10 cellular contexts compared by ENCODE assay signal in the genomic region with DNA sequence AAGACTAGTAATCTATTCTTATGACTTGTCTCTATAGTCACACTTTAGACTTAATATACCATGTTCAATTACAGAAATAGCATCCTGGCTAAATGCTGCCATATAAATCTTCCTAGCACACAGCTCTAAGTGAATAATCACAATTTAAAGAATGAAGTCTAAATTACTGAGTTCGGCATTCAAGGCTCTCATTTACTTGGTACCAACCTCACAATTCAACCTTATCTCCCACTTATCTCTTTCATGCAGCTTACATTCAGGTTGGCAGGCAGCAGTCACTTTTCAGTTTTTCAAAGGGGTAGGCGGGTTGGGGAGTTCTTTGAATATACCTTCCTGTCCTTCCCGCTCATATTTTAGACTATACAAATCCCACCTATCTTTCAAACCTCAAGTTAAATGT. TPM values are rescaled to one million over a fixed set of nuclear protein-coding genes. Genes with fewer than 3 reads are reported as not detected.
DNase-seq lines count a peak whose midpoint lies in the region; ATAC-seq, FAIRE-seq and TF ChIP-seq lines count a peak whose summit lies in the region.
"Had no signal": no experiment of that assay in that cellular context is flagged by ENCODE, and none has a peak within 500 bp of the region (broad histone marks: within the 10 kb centered on the region; RNA-seq: fewer than 3 reads in every experiment).

No MANE protein-coding gene starts in this region.

- peak overlapping the region; percentile 90 for H3K4me2 ChIP-seq in astrocyte (ENCODE audit: low read length)

- H3K9me3 Mint-ChIP-seq in astrocyte (ENCODE audit: unreplicated experiment), result no peaks in the 10 kb centered on the region

- TF ChIP-seq CTCF in cardiac muscle cell (IDR thresholded peaks at IDR 0.05; ENCODE audit: low read depth, low read length) (no peak), astrocyte (IDR thresholded peaks at IDR 0.05; ENCODE audit: insufficient read depth, low read depth, low read length) (no peak), lower lobe of right lung (IDR thresholded peaks at IDR 0.05) (no peak), upper lobe of right lung (IDR thresholded peaks at IDR 0.05) (no peak)

- H3K9me3 ChIP-seq in cardiac muscle cell (ENCODE audit: low read depth) (no peaks in the 10 kb centered on the region), astrocyte (ENCODE audit: insufficient read depth, low read depth, low read length) (no peaks in the 10 kb centered on the region), lower lobe of right lung (no peaks in the 10 kb centered on the region), upper lobe of right lung (no peaks in the 10 kb centered on the region)

- H3K4me3 ChIP-seq in cardiac muscle cell, result peak overlapping the region; percentile 76
- peak overlapping the region; percentile 98 for H3K4me3 ChIP-seq in astrocyte (ENCODE audit: insufficient read depth, low read depth, low read length)
- H3K4me3 ChIP-seq in lower lobe of right lung, result peak overlapping the region; percentile 63
- H3K4me3 ChIP-seq in upper lobe of right lung, result peak overlapping the region; percentile 78

- H3K27ac ChIP-seq in cardiac muscle cell (peak overlapping the region; percentile 96), astrocyte (ENCODE audit: low read depth, low read length) (peak overlapping the region; percentile 99), lower lobe of right lung (peak overlapping the region; percentile 96), upper lobe of right lung (no peak overlapping the region)

- no peak overlapping the region for H2AFZ ChIP-seq in astrocyte (ENCODE audit: low read depth, low read length)

- H3K4me3 Mint-ChIP-seq in astrocyte (ENCODE audit: unreplicated experiment), result peak overlapping the region; percentile 100

- H4K20me1 ChIP-seq in astrocyte (ENCODE audit: insufficient read depth, low read length), result peaks cover 15% of the 10 kb centered on the region

- peaks cover 13% of the 10 kb centered on the region for H3K4me1 Mint-ChIP-seq in astrocyte (ENCODE audit: low read depth, unreplicated experiment)

- H3K36me3 Mint-ChIP-seq in astrocyte (ENCODE audit: low read depth, unreplicated experiment), result peaks cover 4% of the 10 kb centered on the region

- H3K79me2 ChIP-seq in astrocyte (ENCODE audit: insufficient read depth, low read length), result peaks cover 53% of the 10 kb centered on the region

- H3K36me3 ChIP-seq in cardiac muscle cell (peaks cover 22% of the 10 kb centered on the region), astrocyte (ENCODE audit: insufficient read depth, low read length) (peaks cover 22% of the 10 kb centered on the region), lower lobe of right lung (peaks cover 37% of the 10 kb centered on the region), upper lobe of right lung (peaks cover 38% of the 10 kb centered on the region)

- H3K27ac Mint-ChIP-seq in astrocyte (ENCODE audit: unreplicated experiment), result peak overlapping the region; percentile 42

- peak overlapping the region; percentile 99 for H3K9ac ChIP-seq in astrocyte (ENCODE audit: low read length)

- no peaks in the 10 kb centered on the region for H3K27me3 Mint-ChIP-seq in astrocyte (ENCODE audit: low read depth, unreplicated experiment)

- H3K27me3 ChIP-seq in cardiac muscle cell (no peaks in the 10 kb centered on the region), astrocyte (ENCODE audit: insufficient read depth, low read length) (no peaks in the 10 kb centered on the region), lower lobe of right lung (ENCODE audit: low read depth) (no peaks in the 10 kb centered on the region), upper lobe of right lung (no peaks in the 10 kb centered on the region)

- DNase-seq in cardiac muscle cell (ENCODE audit: low read depth in 1 of 2, low spot score in 1 of 2), result no peak
- no peak for DNase-seq in cardiac septum (ENCODE audit: low spot score)
- DNase-seq in astrocyte (ENCODE audit: low read depth), result no peak
- DNase-seq in lower lobe of right lung, result no peak
- no peak for DNase-seq in upper lobe of right lung
- DNase-seq in posterior cingulate gyrus, result no peak
- DNase-seq: activated CD8-positive, alpha-beta memory T cell treated with anti-CD3 and anti-CD28 coated beads, Interleukin-2, amount 50 U/mL, for 4 hours; DMS53 had no signal

- intact Hi-C loops in cardiac septum (cut with DNase I), result loop anchor here (2.0 to 10.0 kb wide), 2 partner anchors 901 to 941 kb away; partner anchors contain the start of genes EPC2 and RND3
- intact Hi-C loops in lower lobe of right lung (cut with DNase I), result no loop called here
- intact Hi-C loops in upper lobe of right lung (cut with DNase I), result no loop called here
- intact Hi-C loops in posterior cingulate gyrus (cut with DNase I), result no loop called here

- H3K4me1 ChIP-seq in cardiac muscle cell (ENCODE audit: low read depth) (peaks cover 26% of the 10 kb centered on the region), astrocyte (ENCODE audit: insufficient read depth, low read length) (peaks cover 9% of the 10 kb centered on the region), lower lobe of right lung (peaks cover 28% of the 10 kb centered on the region), upper lobe of right lung (peaks cover 23% of the 10 kb centered on the region)

- no peak for FAIRE-seq in astrocyte (lab: Jason Lieb, UNC)

- ATAC-seq in lower lobe of right lung (no peak), upper lobe of right lung (no peak), HG03342 (IDR thresholded peaks at IDR 0.05; ENCODE audit: unreplicated experiment) (no peak), HG02884 (IDR thresholded peaks at IDR 0.05; ENCODE audit: unreplicated experiment) (no peak)

RNA-seq across cellular contexts. Expression of gene MMADHC, which starts 1.5 kb away (rescaled TPM):
- total RNA-seq in cardiac muscle cell (38.5 and 62.5 TPM in 2 replicates), cardiac septum (117 TPM), astrocyte (122 and 125 TPM in 2 replicates), lower lobe of right lung (70.4 TPM), upper lobe of right lung (70.9 TPM)
- 120 and 129 TPM in 2 replicates for polyA plus RNA-seq in cardiac muscle cell
